In the genomic region with DNA sequence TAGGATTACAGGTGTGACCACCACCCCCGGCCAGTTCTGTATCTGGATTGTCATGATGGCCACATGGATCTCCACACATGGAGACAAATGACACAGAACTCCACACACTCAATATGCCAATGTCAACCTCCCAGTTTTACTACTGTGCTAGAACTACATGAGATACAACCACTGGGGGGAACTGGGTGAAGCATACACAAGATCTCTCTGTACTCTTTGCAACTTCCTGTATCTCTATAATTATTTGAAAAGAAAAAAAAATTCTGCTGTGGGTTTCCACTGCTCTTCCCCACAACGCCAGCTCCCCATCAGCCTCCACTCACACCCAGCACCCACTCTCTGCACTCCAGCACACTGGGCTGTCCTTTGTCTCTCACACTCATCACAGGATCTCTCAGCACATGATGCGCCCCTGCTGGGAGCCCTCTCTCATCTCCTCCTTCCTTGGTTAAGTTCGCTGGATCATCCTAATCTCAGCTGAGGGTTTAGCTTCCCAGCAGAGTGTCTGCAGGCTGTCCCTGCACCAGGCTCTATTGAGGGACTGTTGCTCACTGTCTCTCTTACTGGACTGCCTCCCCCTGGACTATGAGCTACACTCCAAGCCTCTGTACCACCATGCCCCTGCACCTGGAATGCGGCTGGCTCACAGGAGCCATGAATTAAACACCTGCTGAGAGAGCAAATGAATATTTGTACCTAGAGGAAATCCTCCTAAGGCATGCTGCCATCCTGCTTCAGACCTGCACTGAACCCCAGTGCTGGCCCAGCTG, we compare ENCODE assay signal across 16 cellular contexts. TPM values are rescaled to one million over a fixed set of nuclear protein-coding genes. Genes with fewer than 3 reads are reported as not detected.
A peak's percentile ranks its signal among the peaks of the same experiment; 100 is the strongest.
DNase-seq lines count a peak whose midpoint lies in the region; ATAC-seq lines count a peak whose summit lies in the region.
"Had no signal": no experiment of that assay in that cellular context is flagged by ENCODE, and none has a peak within 500 bp of the region (broad histone marks: within the 10 kb centered on the region; RNA-seq: fewer than 3 reads in every experiment).

No MANE protein-coding gene starts in this region.

- CTCF ChIA-PET in activated naive CD4-positive, alpha-beta T cell treated with anti-CD3 and anti-CD28 coated beads, Interleukin-2, amount 10 ng/mL, durations not matched to agents 7 days and 5 days (lab: Charles Lee), result interaction anchor here (1.0 to 1.5 kb wide), 3 partner anchors 9 to 162 kb away, joined by 3 to 7 read pairs (median 4); no protein-coding TSS in a partner anchor

- H3K27me3 Mint-ChIP-seq in activated naive CD4-positive, alpha-beta T cell treated with anti-CD3 and anti-CD28 coated beads, Interleukin-2, amount 10 ng/mL, durations not matched to agents 7 days and 5 days, result no peaks in the 10 kb centered on the region
- no peaks in the 10 kb centered on the region for H3K27me3 Mint-ChIP-seq in activated T-helper 17 cell treated with anti-CD3 and anti-CD28 coated beads, Interleukin-2, amount 50 U/mL, for 72 hours
- H3K27me3 Mint-ChIP-seq in stimulated activated naive CD8-positive, alpha-beta T cell treated with anti-CD3 and anti-CD28 coated beads, Interleukin-15, amount 100 ng/mL, for 72 hours, result no peaks in the 10 kb centered on the region
- H3K27me3 Mint-ChIP-seq: IgD-negative memory B cell had no signal

- no peaks in the 10 kb centered on the region for H3K9me3 Mint-ChIP-seq in activated naive CD4-positive, alpha-beta T cell treated with anti-CD3 and anti-CD28 coated beads, Interleukin-2, amount 10 ng/mL, durations not matched to agents 7 days and 5 days
- H3K9me3 Mint-ChIP-seq in activated T-helper 17 cell treated with anti-CD3 and anti-CD28 coated beads, Interleukin-2, amount 50 U/mL, for 72 hours, result no peaks in the 10 kb centered on the region
- no peaks in the 10 kb centered on the region for H3K9me3 Mint-ChIP-seq in stimulated activated naive CD8-positive, alpha-beta T cell treated with anti-CD3 and anti-CD28 coated beads, Interleukin-15, amount 100 ng/mL, for 72 hours
- H3K9me3 Mint-ChIP-seq: IgD-negative memory B cell had no signal

- peaks cover 53% of the 10 kb centered on the region for H3K36me3 Mint-ChIP-seq in activated naive CD4-positive, alpha-beta T cell treated with anti-CD3 and anti-CD28 coated beads, Interleukin-2, amount 10 ng/mL, durations not matched to agents 7 days and 5 days
- peaks cover 94% of the 10 kb centered on the region for H3K36me3 Mint-ChIP-seq in activated T-helper 17 cell treated with anti-CD3 and anti-CD28 coated beads, Interleukin-2, amount 50 U/mL, for 72 hours (ENCODE audit: low read depth)

- intact Hi-C loops in left ventricle myocardium superior (cut with micrococcal nuclease), result no loop called here

- peak overlapping the region; percentile 37 for H3K27ac Mint-ChIP-seq in activated naive CD4-positive, alpha-beta T cell treated with anti-CD3 and anti-CD28 coated beads, Interleukin-2, amount 10 ng/mL, durations not matched to agents 7 days and 5 days
- H3K27ac Mint-ChIP-seq in activated T-helper 17 cell treated with anti-CD3 and anti-CD28 coated beads, Interleukin-2, amount 50 U/mL, for 72 hours, result peak overlapping the region; percentile 56
- H3K27ac Mint-ChIP-seq in stimulated activated naive CD8-positive, alpha-beta T cell treated with anti-CD3 and anti-CD28 coated beads, Interleukin-15, amount 100 ng/mL, for 72 hours, result peak overlapping the region; percentile 78 to 87
- H3K27ac Mint-ChIP-seq: IgD-negative memory B cell had no signal

- peaks cover 6% of the 10 kb centered on the region for H3K4me1 Mint-ChIP-seq in activated naive CD4-positive, alpha-beta T cell treated with anti-CD3 and anti-CD28 coated beads, Interleukin-2, amount 10 ng/mL, durations not matched to agents 7 days and 5 days
- H3K4me1 Mint-ChIP-seq in activated T-helper 17 cell treated with anti-CD3 and anti-CD28 coated beads, Interleukin-2, amount 50 U/mL, for 72 hours, result peaks cover 5% of the 10 kb centered on the region
- H3K4me1 Mint-ChIP-seq in stimulated activated naive CD8-positive, alpha-beta T cell treated with anti-CD3 and anti-CD28 coated beads, Interleukin-15, amount 100 ng/mL, for 72 hours, result peaks cover 19% of the 10 kb centered on the region

- no peak overlapping the region for H3K4me3 Mint-ChIP-seq in activated naive CD4-positive, alpha-beta T cell treated with anti-CD3 and anti-CD28 coated beads, Interleukin-2, amount 10 ng/mL, durations not matched to agents 7 days and 5 days
- no peak overlapping the region for H3K4me3 Mint-ChIP-seq in activated T-helper 17 cell treated with anti-CD3 and anti-CD28 coated beads, Interleukin-2, amount 50 U/mL, for 72 hours
- no peak overlapping the region for H3K4me3 Mint-ChIP-seq in stimulated activated naive CD8-positive, alpha-beta T cell treated with anti-CD3 and anti-CD28 coated beads, Interleukin-15, amount 100 ng/mL, for 72 hours
- H3K4me3 Mint-ChIP-seq: IgD-negative memory B cell had no signal

- no peak for ATAC-seq in activated T-helper 17 cell treated with anti-CD3 and anti-CD28 coated beads, Interleukin-2, amount 50 U/mL, for 72 hours (replicated peaks)
- ATAC-seq in left ventricle myocardium superior, result peak; percentile 49
- peak; percentile 8 for ATAC-seq in stimulated activated naive CD8-positive, alpha-beta T cell treated with anti-CD3 and anti-CD28 coated beads, Interleukin-15, amount 100 ng/mL, for 72 hours
- ATAC-seq in esophagus mucosa, result no peak
- ATAC-seq: pancreas had no signal

- no peak for DNase-seq in activated naive CD4-positive, alpha-beta T cell treated with anti-CD3 and anti-CD28 coated beads, Interleukin-2, amount 10 ng/mL, durations not matched to agents 7 days and 5 days
- DNase-seq in activated naive CD4-positive, alpha-beta T cell (lab: John Stamatoyannopoulos, UW), result no peak
- DNase-seq in left ventricle myocardium superior, result no peak
- DNase-seq in stimulated activated naive CD8-positive, alpha-beta T cell treated with anti-CD3 and anti-CD28 coated beads, Interleukin-15, amount 100 ng/mL, for 72 hours, result no peak
- no peak for DNase-seq in activated CD8-positive, alpha-beta memory T cell treated with anti-CD3 and anti-CD28 coated beads for 24 hours
- DNase-seq in activated gamma-delta T cell (lab: John Stamatoyannopoulos, UW), result no peak
- DNase-seq: EL; MM.1S; NCI-H1930; NK-92 treated with Interleukin-12 subunit alpha and Interleukin-12 subunit beta, amount 100 ng/mL, for 24 hours; pancreas; RPMI8226; stimulated activated CD4-positive, alpha-beta T cell treated with anti-CD3 and anti-CD28 coated beads, Interleukin-2, amount 100 ng/mL, for 24 hours had no signal

RNA-seq across cellular contexts. Expression of a gene that starts 10.7 kb away (rescaled TPM):
- total RNA-seq in activated T-helper 17 cell treated with anti-CD3 and anti-CD28 coated beads, Interleukin-2, amount 50 U/mL, for 72 hours, result 10 to 100 TPM; 26.1 to 49.7 TPM
- total RNA-seq in left ventricle myocardium superior (3.3 TPM), esophagus mucosa (7.8 TPM)

RNA-seq across cellular contexts. Expression of a gene that starts 28.6 kb away (rescaled TPM):
- total RNA-seq in activated T-helper 17 cell treated with anti-CD3 and anti-CD28 coated beads, Interleukin-2, amount 50 U/mL, for 72 hours, result 10 to 100 TPM; 59.3 to 70.9 TPM
- 25.9 TPM for total RNA-seq in left ventricle myocardium superior
- 24.9 TPM for total RNA-seq in esophagus mucosa

RNA-seq across cellular contexts. Expression of a gene that starts 51.4 kb away (rescaled TPM):
- 100 to 1,000 TPM; 188 to 274 TPM for total RNA-seq in activated T-helper 17 cell treated with anti-CD3 and anti-CD28 coated beads, Interleukin-2, amount 50 U/mL, for 72 hours
- total RNA-seq in left ventricle myocardium superior, result 531 TPM
- total RNA-seq in esophagus mucosa, result 236 TPM

Comparison
In these comparisons a context has a peak if more than half of its experiments do, and no peak if none do; other contexts are left out.
1. ATAC-seq: peak in left ventricle myocardium superior (single experiment) and stimulated activated naive CD8-positive, alpha-beta T cell treated with anti-CD3 and anti-CD28 coated beads, Interleukin-15, amount 100 ng/mL, for 72 hours (single experiment); none in activated T-helper 17 cell treated with anti-CD3 and anti-CD28 coated beads, Interleukin-2, amount 50 U/mL, for 72 hours (single experiment) and esophagus mucosa (single experiment).
2. Peak in every context shown above with its lines, with median percentiles within 50 percentile points of each other: H3K27ac Mint-ChIP-seq.